ENCODE assay signal across 8 cellular contexts in genomic region chr15:96331942-96332853, GRCh38. TPM values are rescaled to one million over a fixed set of nuclear protein-coding genes. Genes with fewer than 3 reads are reported as not detected.
DNase-seq lines count a peak whose midpoint lies in the region; ATAC-seq and TF ChIP-seq lines count a peak whose summit lies in the region.

No MANE protein-coding gene starts in this region.

- H3K9me3 Mint-ChIP-seq in activated CD4-positive, alpha-beta T cell treated with anti-CD3 and anti-CD28 coated beads for 36 hours (ENCODE audit: low read depth) = no peaks in the 10 kb centered on the region

- peaks cover 50% of the 10 kb centered on the region for H3K79me2 ChIP-seq in parathyroid adenoma

- H3K36me3 ChIP-seq in parathyroid adenoma (ENCODE audit: control insufficient read depth, insufficient read depth, low read length) = no peaks in the 10 kb centered on the region

- CTCF ChIA-PET in activated CD4-positive, alpha-beta T cell treated with anti-CD3 and anti-CD28 coated beads for 36 hours (lab: Charles Lee) = interaction anchor here (1.0 kb wide), 1 partner anchor 25 kb away, joined by 3 read pairs; no protein-coding TSS in a partner anchor

- POLR2A ChIA-PET in activated CD4-positive, alpha-beta T cell treated with anti-CD3 and anti-CD28 coated beads for 36 hours (lab: Charles Lee) = no interaction called here

- H3K4me3 ChIP-seq in fibroblast of mammary gland (ENCODE audit: control insufficient read depth, low read depth, low read length) (peak overlapping the region; percentile 95), parathyroid adenoma (ENCODE audit: low read depth, low read length) (peak overlapping the region; percentile 85)

- H3K27me3 ChIP-seq in parathyroid adenoma (ENCODE audit: control insufficient read depth, insufficient read depth, low read length) = no peaks in the 10 kb centered on the region

- no peak overlapping the region for H2AFZ ChIP-seq in parathyroid adenoma

- peaks cover 19% of the 10 kb centered on the region for H3K4me1 Mint-ChIP-seq in activated CD4-positive, alpha-beta T cell treated with anti-CD3 and anti-CD28 coated beads for 36 hours

- H3K4me3 Mint-ChIP-seq in activated CD4-positive, alpha-beta T cell treated with anti-CD3 and anti-CD28 coated beads for 36 hours = peak overlapping the region; percentile 59

- peaks cover 70% of the 10 kb centered on the region for H3K27me3 Mint-ChIP-seq in activated CD4-positive, alpha-beta T cell treated with anti-CD3 and anti-CD28 coated beads for 36 hours

- H3K36me3 Mint-ChIP-seq in activated CD4-positive, alpha-beta T cell treated with anti-CD3 and anti-CD28 coated beads for 36 hours (ENCODE audit: low read depth) = peaks cover 7% of the 10 kb centered on the region

- ATAC-seq in activated CD4-positive, alpha-beta T cell treated with anti-CD3 and anti-CD28 coated beads for 36 hours = no peak
- no peak for ATAC-seq in GM19397 (IDR thresholded peaks at IDR 0.05; ENCODE audit: unreplicated experiment)

- intact Hi-C loops in activated CD4-positive, alpha-beta T cell treated with anti-CD3 and anti-CD28 coated beads for 36 hours (cut with DNase I, micrococcal nuclease) = loop anchor here in 1 of 2 experiments (10.0 kb wide), 1 partner anchor 1747 kb away; no protein-coding TSS in a partner anchor

- H3K4me2 ChIP-seq in parathyroid adenoma (ENCODE audit: low read length) = peak overlapping the region; percentile 78

- peak overlapping the region; percentile 96 for H3K9ac ChIP-seq in parathyroid adenoma

- H3K27ac Mint-ChIP-seq in activated CD4-positive, alpha-beta T cell treated with anti-CD3 and anti-CD28 coated beads for 36 hours = no peak overlapping the region

- H3K9me3 ChIP-seq in parathyroid adenoma (ENCODE audit: control insufficient read depth, low read length) = no peaks in the 10 kb centered on the region

- no peak for TF ChIP-seq CTCF in fibroblast of mammary gland (conservative IDR thresholded peaks at IDR 0.05; ENCODE audit: control insufficient read depth, insufficient read depth, low read depth, low read length)
- TF ChIP-seq CTCF in parathyroid adenoma (IDR thresholded peaks at IDR 0.05) = no peak

- no peaks in the 10 kb centered on the region for H3K4me1 ChIP-seq in parathyroid adenoma

- no peak for DNase-seq in activated CD4-positive, alpha-beta T cell treated with anti-CD3 and anti-CD28 coated beads for 36 hours
- DNase-seq in activated CD4-positive, alpha-beta T cell treated with anti-CD3 and anti-CD28 coated beads, Interleukin-2, amount 50 U/mL, for 48 hours = no peak
- DNase-seq in SW480 (ENCODE audit: low spot score) = peak; percentile 75
- DNase-seq in fibroblast of mammary gland (ENCODE audit: low read depth) = peak; percentile 49
- no peak for DNase-seq in NOMO-1 (lab: John Stamatoyannopoulos, UW; ENCODE audit: unreplicated experiment in 2 of 2)
- DNase-seq in activated effector memory CD4-positive, alpha-beta T cell treated with anti-CD3 and anti-CD28 coated beads, Interleukin-2, amount 50 U/mL, for 16 hours = no peak

- H3K27ac ChIP-seq in parathyroid adenoma = peak overlapping the region; percentile 96

RNA-seq across cellular contexts. Expression of gene NR2F2, which starts 1.7 kb away (rescaled TPM):
- not detected for total RNA-seq in activated CD4-positive, alpha-beta T cell treated with anti-CD3 and anti-CD28 coated beads for 36 hours

Comparison
In these comparisons a context has a peak if more than half of its experiments do, and no peak if none do; other contexts are left out.
1. DNase-seq: peak in SW480 (single experiment) and fibroblast of mammary gland (single experiment); none in activated CD4-positive, alpha-beta T cell treated with anti-CD3 and anti-CD28 coated beads for 36 hours (single experiment), activated CD4-positive, alpha-beta T cell treated with anti-CD3 and anti-CD28 coated beads, Interleukin-2, amount 50 U/mL, for 48 hours (0 of 2), NOMO-1 (0 of 2) and activated effector memory CD4-positive, alpha-beta T cell treated with anti-CD3 and anti-CD28 coated beads, Interleukin-2, amount 50 U/mL, for 16 hours (single experiment).